In genomic region chr11:59810911-59811259, GRCh38 we compare ENCODE assay signal across 8 cellular contexts. TPM values are rescaled to one million over a fixed set of nuclear protein-coding genes. Genes with fewer than 3 reads are reported as not detected.
DNase-seq lines count a peak whose midpoint lies in the region; ATAC-seq lines count a peak whose summit lies in the region.

No MANE protein-coding gene starts in this region.

- H3K4me3 Mint-ChIP-seq in T-helper 1 cell treated with Interleukin-12 subunit alpha and Interleukin-12 subunit beta and Interleukin-4 antibody, amounts not matched to agents 30 μg/mL and 1 μg/mL, for 36 hours, result peak overlapping the region; percentile 93
- H3K4me3 Mint-ChIP-seq in activated CD4-positive, alpha-beta memory T cell treated with anti-CD3 and anti-CD28 coated beads for 36 hours, result peak overlapping the region; percentile 90

- peak overlapping the region; percentile 94; the same call in 1 of the 2 replicates for H3K4me3 ChIP-seq in iPS-18c (ENCODE audit: insufficient read depth, low read depth, low read length)

- no peaks in the 10 kb centered on the region for H3K27me3 Mint-ChIP-seq in T-helper 1 cell treated with Interleukin-12 subunit alpha and Interleukin-12 subunit beta and Interleukin-4 antibody, amounts not matched to agents 30 μg/mL and 1 μg/mL, for 36 hours (ENCODE audit: low read depth)
- no peaks in the 10 kb centered on the region for H3K27me3 Mint-ChIP-seq in activated CD4-positive, alpha-beta memory T cell treated with anti-CD3 and anti-CD28 coated beads for 36 hours

- peaks cover 24% of the 10 kb centered on the region for H3K4me1 Mint-ChIP-seq in T-helper 1 cell treated with Interleukin-12 subunit alpha and Interleukin-12 subunit beta and Interleukin-4 antibody, amounts not matched to agents 30 μg/mL and 1 μg/mL, for 36 hours (ENCODE audit: low read depth)
- H3K4me1 Mint-ChIP-seq in activated CD4-positive, alpha-beta memory T cell treated with anti-CD3 and anti-CD28 coated beads for 36 hours (ENCODE audit: low read depth), result peaks cover 20% of the 10 kb centered on the region

- peak overlapping the region; percentile 66 for H3K27ac ChIP-seq in substantia nigra (ENCODE audit: low read depth, low read length, poor library complexity, severe bottlenecking)

- CTCF ChIA-PET in activated CD4-positive, alpha-beta memory T cell treated with anti-CD3 and anti-CD28 coated beads for 36 hours (lab: Charles Lee), result interaction anchor here (0.9 to 5.9 kb wide), 5 partner anchors 9 to 108 kb away, joined by 3 to 54 read pairs (median 6); partner anchors contain the start of gene STX3

- intact Hi-C loops in activated CD4-positive, alpha-beta memory T cell treated with anti-CD3 and anti-CD28 coated beads for 36 hours (cut with micrococcal nuclease), result loop anchor here (1.0 to 5.0 kb wide), 5 partner anchors 54 to 259 kb away; partner anchors contain the start of genes OSBP and PATL1

- POLR2A ChIA-PET in activated CD4-positive, alpha-beta memory T cell treated with anti-CD3 and anti-CD28 coated beads for 36 hours (lab: Charles Lee), result no interaction called here

- H3K36me3 Mint-ChIP-seq in T-helper 1 cell treated with Interleukin-12 subunit alpha and Interleukin-12 subunit beta and Interleukin-4 antibody, amounts not matched to agents 30 μg/mL and 1 μg/mL, for 36 hours (ENCODE audit: low read depth), result peaks cover 23% of the 10 kb centered on the region
- peaks cover 16% of the 10 kb centered on the region for H3K36me3 Mint-ChIP-seq in activated CD4-positive, alpha-beta memory T cell treated with anti-CD3 and anti-CD28 coated beads for 36 hours

- H3K9me3 ChIP-seq in iPS-18c (ENCODE audit: control insufficient read depth, insufficient read depth, low read length), result no peaks in the 10 kb centered on the region

- H3K27ac Mint-ChIP-seq in T-helper 1 cell treated with Interleukin-12 subunit alpha and Interleukin-12 subunit beta and Interleukin-4 antibody, amounts not matched to agents 30 μg/mL and 1 μg/mL, for 36 hours, result peak overlapping the region; percentile 90
- H3K27ac Mint-ChIP-seq in activated CD4-positive, alpha-beta memory T cell treated with anti-CD3 and anti-CD28 coated beads for 36 hours, result peak overlapping the region; percentile 86

- no peaks in the 10 kb centered on the region for H3K9me3 Mint-ChIP-seq in T-helper 1 cell treated with Interleukin-12 subunit alpha and Interleukin-12 subunit beta and Interleukin-4 antibody, amounts not matched to agents 30 μg/mL and 1 μg/mL, for 36 hours
- H3K9me3 Mint-ChIP-seq in activated CD4-positive, alpha-beta memory T cell treated with anti-CD3 and anti-CD28 coated beads for 36 hours, result no peaks in the 10 kb centered on the region

- ATAC-seq in HG02763 (IDR thresholded peaks at IDR 0.05; ENCODE audit: unreplicated experiment) (no peak), GM18909 (IDR thresholded peaks at IDR 0.05; ENCODE audit: poor library complexity, unreplicated experiment) (no peak)

- DNase-seq in T-helper 1 cell (no peak), substantia nigra (lab: John Stamatoyannopoulos, UW) (no peak), epidermal melanocyte (ENCODE audit: insufficient read length, low spot score) (no peak)
- no peak for DNase-seq in activated CD4-positive, alpha-beta memory T cell treated with anti-CD3 and anti-CD28 coated beads for 36 hours

RNA-seq across cellular contexts. Expression of gene MRPL16, which starts 0.3 kb away (rescaled TPM):
- total RNA-seq in activated CD4-positive, alpha-beta memory T cell treated with anti-CD3 and anti-CD28 coated beads for 36 hours, result 10 to 100 TPM; 80.2 to 80.5 TPM

RNA-seq across cellular contexts. Expression of gene CBLIF, which starts 34.4 kb away (rescaled TPM):
- total RNA-seq in activated CD4-positive, alpha-beta memory T cell treated with anti-CD3 and anti-CD28 coated beads for 36 hours, result not detected

RNA-seq across cellular contexts. Expression of gene TCN1, which starts 55.4 kb away (rescaled TPM):
- not detected for total RNA-seq in activated CD4-positive, alpha-beta memory T cell treated with anti-CD3 and anti-CD28 coated beads for 36 hours

RNA-seq across cellular contexts. Expression of gene STX3, which starts 55.7 kb away (rescaled TPM):
- 10 to 100 TPM; 11.7 to 12.3 TPM for total RNA-seq in activated CD4-positive, alpha-beta memory T cell treated with anti-CD3 and anti-CD28 coated beads for 36 hours
